Comparison of ENCODE assay signal across 8 cellular contexts in the genomic region with DNA sequence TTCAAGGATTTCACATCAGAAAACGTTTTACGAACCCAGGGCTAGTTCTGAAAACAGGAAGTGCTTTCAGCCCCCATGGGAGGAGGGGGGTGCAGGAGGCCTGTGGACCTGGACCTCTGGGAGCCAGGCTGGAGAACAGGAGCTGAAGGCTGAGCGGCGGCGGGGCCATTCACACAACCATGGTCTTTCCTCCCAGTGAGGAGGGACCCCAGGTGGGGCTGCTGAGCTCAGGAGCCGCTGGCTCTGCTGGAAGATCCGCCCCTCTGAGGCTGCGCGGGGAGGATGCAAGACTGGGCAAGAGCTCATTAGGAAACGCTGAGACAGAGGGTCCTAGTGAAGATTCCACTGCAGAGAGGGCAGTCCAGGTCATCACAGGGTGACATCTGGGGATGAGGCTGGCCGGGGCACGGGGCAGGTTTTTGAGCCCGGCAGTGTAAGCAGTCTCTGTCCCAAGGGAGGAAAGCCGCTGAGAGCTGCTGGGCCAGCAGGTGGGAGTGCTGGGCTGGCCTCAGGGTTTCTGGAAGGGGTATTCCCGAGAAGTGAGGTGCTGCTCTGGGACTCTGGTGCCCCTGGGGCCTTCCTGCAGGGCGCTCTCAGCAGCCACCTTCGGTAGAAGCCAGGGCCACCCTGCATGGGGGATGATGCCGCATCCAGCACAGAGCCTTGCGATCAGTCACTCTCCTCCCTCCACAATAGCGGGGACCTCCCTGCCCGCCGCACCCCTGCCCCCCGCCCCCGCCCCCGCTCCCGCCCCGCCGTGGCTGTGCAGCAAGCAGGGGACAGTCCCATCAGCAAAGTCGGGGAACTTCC. TPM values are rescaled to one million over a fixed set of nuclear protein-coding genes. Genes with fewer than 3 reads are reported as not detected.
DNase-seq lines count a peak whose midpoint lies in the region; ATAC-seq, FAIRE-seq and TF ChIP-seq lines count a peak whose summit lies in the region.

No MANE protein-coding gene starts in this region.

- in situ Hi-C loops in transverse colon (cut with MboI; ENCODE audit: low pct_ligation_motif_present in 1 of 4, low pct_unique_long_range_greater_than_20kb in 1 of 4, low sequenced_read_pairs in 3 of 4): no loop called here

- FAIRE-seq in urothelium cell line (lab: Jason Lieb, UNC): no peak

- H3K9me3 Mint-ChIP-seq in central memory CD8-positive, alpha-beta T cell: no peaks in the 10 kb centered on the region
- no peaks in the 10 kb centered on the region for H3K9me3 Mint-ChIP-seq in mesothelial cell of epicardium

- H3K27me3 ChIP-seq in GM06990 (replicated peaks; ENCODE audit: control insufficient read depth, insufficient read depth, low read length) (no peaks in the 10 kb centered on the region), transverse colon (no peaks in the 10 kb centered on the region)

- peaks cover 0 to 31% (median 0%) of the 10 kb centered on the region in 4 donors for H3K4me1 ChIP-seq in transverse colon

- ATAC-seq in HG02610 (IDR thresholded peaks at IDR 0.05; ENCODE audit: unreplicated experiment) (peak; percentile 39), GM19455 (IDR thresholded peaks at IDR 0.05; ENCODE audit: unreplicated experiment) (no peak)
- ATAC-seq in central memory CD8-positive, alpha-beta T cell (replicated peaks; ENCODE audit: extremely low read depth, poor library complexity, severe bottlenecking): peak; percentile 73

- H3K4me3 ChIP-seq in GM06990 (replicated peaks; ENCODE audit: low read depth, low read length) (peak overlapping the region; percentile 48), transverse colon (peak overlapping the region in 3 of 4 donors; percentile 1 to 42 (median 12))

- peaks cover 19% of the 10 kb centered on the region for H3K36me3 Mint-ChIP-seq in central memory CD8-positive, alpha-beta T cell (ENCODE audit: insufficient read depth)
- no peaks in the 10 kb centered on the region for H3K36me3 Mint-ChIP-seq in mesothelial cell of epicardium

- H3K36me3 ChIP-seq in GM06990 (ENCODE audit: control insufficient read depth, insufficient read depth, low read length): no peaks in the 10 kb centered on the region; the same call in 1 of the 2 replicates
- H3K36me3 ChIP-seq in transverse colon: no peaks in the 10 kb centered on the region

- H3K4me3 Mint-ChIP-seq in central memory CD8-positive, alpha-beta T cell: peak overlapping the region; percentile 83
- H3K4me3 Mint-ChIP-seq in mesothelial cell of epicardium: peak overlapping the region; percentile 74

- H3K27me3 Mint-ChIP-seq in central memory CD8-positive, alpha-beta T cell: no peaks in the 10 kb centered on the region
- H3K27me3 Mint-ChIP-seq in mesothelial cell of epicardium (ENCODE audit: low read depth): peaks cover 14% of the 10 kb centered on the region

- TF ChIP-seq CTCF in GM06990 (IDR thresholded peaks at IDR 0.05; ENCODE audit: insufficient read depth, low read length, poor library complexity, severe bottlenecking): peak; percentile 50
- no peak for TF ChIP-seq CTCF in mesothelial cell of epicardium (IDR thresholded peaks at IDR 0.05; ENCODE audit: unreplicated experiment)
- peak in 1 of 5 experiments; percentile 3 for TF ChIP-seq CTCF in transverse colon (IDR thresholded peaks at IDR 0.05)

- peak; percentile 70 for DNase-seq in GM06990 (ENCODE audit: extremely low read depth, insufficient read length)
- DNase-seq in SKM-1 (lab: John Stamatoyannopoulos, UW; ENCODE audit: unreplicated experiment): peak; percentile 8
- DNase-seq in central memory CD8-positive, alpha-beta T cell (ENCODE audit: low spot score in 2 of 2): no peak
- DNase-seq in mesothelial cell of epicardium (ENCODE audit: low spot score in 2 of 2, unreplicated experiment in 2 of 2): peak; percentile 43 to 66
- no peak for DNase-seq in transverse colon
- no peak for DNase-seq in urothelium cell line (ENCODE audit: low spot score)

- 24 to 59% methylated on average over 2 to 24 of the region's 29 CpGs for WGBS in transverse colon (ENCODE audit: low coverage in 1 of 2), 2 donors

- no peaks in the 10 kb centered on the region for H3K9me3 ChIP-seq in transverse colon

- no peak for TF ChIP-seq EP300 in transverse colon (IDR thresholded peaks at IDR 0.05; ENCODE audit: low read depth)

- peak overlapping the region; percentile 8 to 56 (median 24) for H3K27ac ChIP-seq in transverse colon

- intact Hi-C loops in transverse colon (cut with DNase I; ENCODE audit: low total_unique reads): no loop called here

- no peak for TF ChIP-seq POLR2A in transverse colon (IDR thresholded peaks at IDR 0.05)

- H3K27ac Mint-ChIP-seq in central memory CD8-positive, alpha-beta T cell (ENCODE audit: low read depth): peak overlapping the region; percentile 70
- no peak overlapping the region for H3K27ac Mint-ChIP-seq in mesothelial cell of epicardium

- H3K4me1 Mint-ChIP-seq in central memory CD8-positive, alpha-beta T cell: peaks cover 57% of the 10 kb centered on the region
- peaks cover 10% of the 10 kb centered on the region for H3K4me1 Mint-ChIP-seq in mesothelial cell of epicardium

RNA-seq across cellular contexts. Expression of a gene that starts 7.5 kb away (rescaled TPM):
- total RNA-seq in mesothelial cell of epicardium (3.2 to 4.1 TPM (median 3.9 TPM) in 3 replicates), transverse colon (10 to 100 TPM in 1 of 4 donors, 1 to 10 TPM in 3; 3.4 to 16.9 (median 4.1) TPM)

RNA-seq across cellular contexts. Expression of a gene that starts 52.7 kb away (rescaled TPM):
- total RNA-seq in mesothelial cell of epicardium (1.2 to 1.5 TPM (median 1.4 TPM) in 3 replicates), transverse colon (1 to 10 TPM in 2 of 4 donors, not detected in 2; 2.4 to 5.7 TPM)

RNA-seq across cellular contexts. Expression of a gene that starts 56.7 kb away (rescaled TPM):
- total RNA-seq in mesothelial cell of epicardium (32.2 to 42.4 TPM (median 32.9 TPM) in 3 replicates), transverse colon (10 to 100 TPM; 27.3 to 82.2 (median 61.9) TPM)

Comparison
In these comparisons a context has a peak if more than half of its experiments do, and no peak if none do; other contexts are left out.
1. DNase-seq: peak in GM06990 (single experiment), SKM-1 (single experiment) and mesothelial cell of epicardium (2 of 2); none in central memory CD8-positive, alpha-beta T cell (0 of 2), transverse colon (single experiment) and urothelium cell line (single experiment).